In genomic region chr1:229854620-229855019, GRCh38 we compare ENCODE assay signal across 36 cellular contexts.
"Had no signal": no experiment of that assay in that cellular context is flagged by ENCODE, and none has a peak within 500 bp of the region (broad histone marks: within the 10 kb centered on the region; RNA-seq: fewer than 3 reads in every experiment).

No MANE protein-coding gene starts in this region.

- H3K27me3 Mint-ChIP-seq: activated CD4-positive, alpha-beta T cell treated with anti-CD3 and anti-CD28 coated beads for 36 hours; activated CD4-positive, alpha-beta T cell treated with anti-CD3 and anti-CD28 coated beads, Interleukin-2, amount 10 ng/mL, durations not matched to agents 24 days and 14 days; activated naive CD4-positive, alpha-beta T cell treated with anti-CD3 and anti-CD28 coated beads, Interleukin-2, amount 50 U/mL, for 24 hours; activated naive CD8-positive, alpha-beta T cell treated with anti-CD3 and anti-CD28 coated beads for 36 hours had no signal

- H3K27ac ChIP-seq: adrenal gland, body of pancreas, esophagus muscularis mucosa, foreskin keratinocyte, gastrocnemius medialis, heart left ventricle, WERI-Rb-1 had no signal

- H3K9me3 Mint-ChIP-seq: activated CD4-positive, alpha-beta memory T cell treated with anti-CD3 and anti-CD28 coated beads for 36 hours; activated CD4-positive, alpha-beta T cell treated with anti-CD3 and anti-CD28 coated beads, Interleukin-2, amount 10 ng/mL, durations not matched to agents 24 days and 14 days; activated naive CD4-positive, alpha-beta T cell treated with anti-CD3 and anti-CD28 coated beads for 36 hours; activated naive CD4-positive, alpha-beta T cell treated with anti-CD3 and anti-CD28 coated beads, Interleukin-2, amount 50 U/mL, for 24 hours; activated naive CD8-positive, alpha-beta T cell treated with anti-CD3 and anti-CD28 coated beads for 36 hours; activated naive CD8-positive, alpha-beta T cell treated with anti-CD3 and anti-CD28 coated beads, Interleukin-2, amount 50 U/mL, for 24 hours; activated T-helper 1 cell treated with anti-CD3 and anti-CD28 coated beads, Interleukin-12 subunit alpha, Interleukin-12 subunit beta, Interleukin-2, Interleukin-4 antibody, amounts not matched to agents 30 ng/mL and 10 ng/mL and 1 ng/mL, durations not matched to agents 14 hours and 24 hours and 36 hours; activated T-helper 2 cell treated with anti-CD3 and anti-CD28 coated beads, Interferon-gamma antibody, Interleukin-2, Interleukin-4, amounts not matched to agents 10 μg/mL and 5 μg/mL and 100 μg/mL, durations not matched to agents 14 hours and 24 hours and 36 hours; effector memory CD8-positive, alpha-beta T cell; T-helper 2 cell treated with Interferon-gamma antibody and Interleukin-4, amounts not matched to agents 5 μg/mL and 100 μg/mL, for 36 hours had no signal

- H3K4me3 ChIP-seq: adrenal gland, body of pancreas, esophagus muscularis mucosa, gastrocnemius medialis, heart left ventricle had no signal

- H3K4me1 ChIP-seq: adrenal gland, esophagus muscularis mucosa, foreskin keratinocyte, gastrocnemius medialis had no signal

- FAIRE-seq: colon had no signal

- DNase-seq: activated CD4-positive, alpha-beta memory T cell treated with anti-CD3 and anti-CD28 coated beads for 36 hours; activated CD4-positive, alpha-beta T cell treated with anti-CD3 and anti-CD28 coated beads for 36 hours; activated CD4-positive, alpha-beta T cell treated with anti-CD3 and anti-CD28 coated beads, Interleukin-2, amount 10 ng/mL, durations not matched to agents 24 days and 14 days; activated CD4-positive, CD25-positive, alpha-beta regulatory T cell; activated CD4-positive, CD25-positive, alpha-beta regulatory T cell treated with anti-CD3 and anti-CD28 coated beads, Interleukin-2, amount 50 U/mL, for 72 hours; activated CD8-positive, alpha-beta memory T cell treated with anti-CD3 and anti-CD28 coated beads, Interleukin-2, amount 10 ng/mL, durations not matched to agents 7 days and 5 days; activated CD8-positive, alpha-beta memory T cell treated with anti-CD3 and anti-CD28 coated beads, Interleukin-2, amount 50 U/mL, for 4 hours; activated CD8-positive, alpha-beta T cell treated with anti-CD3 and anti-CD28 coated beads, Interleukin-2, amount 10 ng/mL, durations not matched to agents 7 days and 5 days; activated effector memory CD4-positive, alpha-beta T cell treated with anti-CD3 and anti-CD28 coated beads, Interleukin-2, amount 50 U/mL, for 16 hours; activated naive CD4-positive, alpha-beta T cell treated with anti-CD3 and anti-CD28 coated beads for 36 hours; activated naive CD8-positive, alpha-beta T cell treated with anti-CD3 and anti-CD28 coated beads for 36 hours; activated naive CD8-positive, alpha-beta T cell treated with anti-CD3 and anti-CD28 coated beads, Interleukin-2, amount 50 U/mL, for 24 hours; activated T-cell treated with anti-CD3 and anti-CD28 coated beads, Interleukin-2, amount 50 U/mL, for 1 hour; activated T-cell treated with anti-CD3 and anti-CD28 coated beads, Interleukin-2, amount 50 U/mL, for 48 hours; adrenal gland; amygdala; aorta; body of pancreas; caudate nucleus; cortex of kidney; dermis blood vessel endothelial cell; effector CD4-positive, alpha-beta T cell; effector memory CD8-positive, alpha-beta T cell; erythroblast; foreskin keratinocyte; gastrocnemius medialis; glutamatergic neuron; heart left ventricle; T1000; WERI-Rb-1 had no signal

- ATAC-seq: activated CD4-positive, alpha-beta T cell treated with anti-CD3 and anti-CD28 coated beads for 36 hours; activated CD8-positive, alpha-beta memory T cell treated with anti-CD3 and anti-CD28 coated beads, Interleukin-2, amount 10 ng/mL, durations not matched to agents 7 days and 5 days; activated CD8-positive, alpha-beta T cell treated with anti-CD3 and anti-CD28 coated beads, Interleukin-2, amount 10 ng/mL, durations not matched to agents 7 days and 5 days; activated naive CD8-positive, alpha-beta T cell treated with anti-CD3 and anti-CD28 coated beads, Interleukin-2, amount 50 U/mL, for 24 hours; body of pancreas; effector memory CD8-positive, alpha-beta T cell; foreskin keratinocyte; gastrocnemius medialis; heart left ventricle had no signal

- H3K27ac Mint-ChIP-seq: activated CD4-positive, alpha-beta memory T cell treated with anti-CD3 and anti-CD28 coated beads for 36 hours; activated CD4-positive, alpha-beta T cell treated with anti-CD3 and anti-CD28 coated beads for 36 hours; activated CD4-positive, alpha-beta T cell treated with anti-CD3 and anti-CD28 coated beads, Interleukin-2, amount 10 ng/mL, durations not matched to agents 24 days and 14 days; activated CD8-positive, alpha-beta memory T cell treated with anti-CD3 and anti-CD28 coated beads, Interleukin-2, amount 10 ng/mL, durations not matched to agents 7 days and 5 days; activated CD8-positive, alpha-beta T cell treated with anti-CD3 and anti-CD28 coated beads, Interleukin-2, amount 10 ng/mL, durations not matched to agents 7 days and 5 days; activated naive CD4-positive, alpha-beta T cell treated with anti-CD3 and anti-CD28 coated beads for 36 hours; activated naive CD4-positive, alpha-beta T cell treated with anti-CD3 and anti-CD28 coated beads, Interleukin-2, amount 50 U/mL, for 24 hours; activated naive CD8-positive, alpha-beta T cell treated with anti-CD3 and anti-CD28 coated beads for 36 hours; activated naive CD8-positive, alpha-beta T cell treated with anti-CD3 and anti-CD28 coated beads, Interleukin-2, amount 50 U/mL, for 24 hours; activated T-helper 1 cell treated with anti-CD3 and anti-CD28 coated beads, Interleukin-12 subunit alpha, Interleukin-12 subunit beta, Interleukin-2, Interleukin-4 antibody, amounts not matched to agents 30 ng/mL and 10 ng/mL and 1 ng/mL, durations not matched to agents 14 hours and 24 hours and 36 hours; activated T-helper 2 cell treated with anti-CD3 and anti-CD28 coated beads, Interferon-gamma antibody, Interleukin-2, Interleukin-4, amounts not matched to agents 10 μg/mL and 5 μg/mL and 100 μg/mL, durations not matched to agents 14 hours and 24 hours and 36 hours; effector memory CD8-positive, alpha-beta T cell; T-helper 2 cell treated with Interferon-gamma antibody and Interleukin-4, amounts not matched to agents 5 μg/mL and 100 μg/mL, for 36 hours had no signal

- H3K4me3 Mint-ChIP-seq: activated CD4-positive, alpha-beta memory T cell treated with anti-CD3 and anti-CD28 coated beads for 36 hours; activated CD4-positive, alpha-beta T cell treated with anti-CD3 and anti-CD28 coated beads for 36 hours; activated CD4-positive, alpha-beta T cell treated with anti-CD3 and anti-CD28 coated beads, Interleukin-2, amount 10 ng/mL, durations not matched to agents 24 days and 14 days; activated CD8-positive, alpha-beta memory T cell treated with anti-CD3 and anti-CD28 coated beads, Interleukin-2, amount 10 ng/mL, durations not matched to agents 7 days and 5 days; activated CD8-positive, alpha-beta T cell treated with anti-CD3 and anti-CD28 coated beads, Interleukin-2, amount 10 ng/mL, durations not matched to agents 7 days and 5 days; activated naive CD4-positive, alpha-beta T cell treated with anti-CD3 and anti-CD28 coated beads for 36 hours; activated naive CD4-positive, alpha-beta T cell treated with anti-CD3 and anti-CD28 coated beads, Interleukin-2, amount 50 U/mL, for 24 hours; activated naive CD8-positive, alpha-beta T cell treated with anti-CD3 and anti-CD28 coated beads for 36 hours; activated naive CD8-positive, alpha-beta T cell treated with anti-CD3 and anti-CD28 coated beads, Interleukin-2, amount 50 U/mL, for 24 hours; activated T-helper 1 cell treated with anti-CD3 and anti-CD28 coated beads, Interleukin-12 subunit alpha, Interleukin-12 subunit beta, Interleukin-2, Interleukin-4 antibody, amounts not matched to agents 30 ng/mL and 10 ng/mL and 1 ng/mL, durations not matched to agents 14 hours and 24 hours and 36 hours; effector memory CD8-positive, alpha-beta T cell; T-helper 2 cell treated with Interferon-gamma antibody and Interleukin-4, amounts not matched to agents 5 μg/mL and 100 μg/mL, for 36 hours had no signal

- H3K36me3 Mint-ChIP-seq: activated CD4-positive, alpha-beta memory T cell treated with anti-CD3 and anti-CD28 coated beads for 36 hours; activated CD8-positive, alpha-beta memory T cell treated with anti-CD3 and anti-CD28 coated beads, Interleukin-2, amount 10 ng/mL, durations not matched to agents 7 days and 5 days; activated naive CD4-positive, alpha-beta T cell treated with anti-CD3 and anti-CD28 coated beads, Interleukin-2, amount 50 U/mL, for 24 hours; activated naive CD8-positive, alpha-beta T cell treated with anti-CD3 and anti-CD28 coated beads for 36 hours had no signal

- H3K27me3 ChIP-seq: adrenal gland, body of pancreas, esophagus muscularis mucosa, gastrocnemius medialis, heart left ventricle had no signal
